ENCODE assay signal across 23 cellular contexts in the genomic region with DNA sequence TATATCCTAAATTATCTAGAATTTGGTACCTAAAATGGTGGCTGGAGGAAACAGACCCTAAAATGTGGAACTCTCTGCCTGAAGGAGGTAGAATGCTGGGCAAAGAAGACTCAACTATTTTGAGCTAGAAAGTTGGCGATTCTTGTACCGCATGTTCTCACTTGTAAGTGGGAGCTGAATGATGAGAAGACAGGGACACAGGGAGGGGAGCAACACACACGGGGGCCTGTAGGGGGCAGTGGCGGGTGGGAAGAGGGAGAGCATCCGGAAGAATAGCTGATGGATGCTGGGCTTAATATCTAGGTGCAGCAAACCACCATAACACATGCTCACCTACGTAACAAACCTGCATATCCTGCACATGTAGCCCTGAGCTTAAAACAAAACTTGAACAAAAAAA.
DNase-seq lines count a peak whose midpoint lies in the region; ATAC-seq and TF ChIP-seq lines count a peak whose summit lies in the region.
"Had no signal": no experiment of that assay in that cellular context is flagged by ENCODE, and none has a peak within 500 bp of the region (broad histone marks: within the 10 kb centered on the region; RNA-seq: fewer than 3 reads in every experiment).

No MANE protein-coding gene starts in this region.

- no peaks in the 10 kb centered on the region for H3K4me1 ChIP-seq in DOHH2 (ENCODE audit: control insufficient read depth, low read length)
- no peaks in the 10 kb centered on the region for H3K4me1 ChIP-seq in Panc1 (ENCODE audit: control insufficient read depth, insufficient read depth, low read length)
- H3K4me1 ChIP-seq in ascending aorta = no peaks in the 10 kb centered on the region
- H3K4me1 ChIP-seq: left ventricle myocardium inferior, spleen had no signal

- no peak for ATAC-seq in Panc1
- no peak for ATAC-seq in HG02870 (IDR thresholded peaks at IDR 0.05; ENCODE audit: unreplicated experiment)
- ATAC-seq: CD8-positive, alpha-beta T cell had no signal

- TF ChIP-seq CTCF in DOHH2 (IDR thresholded peaks at IDR 0.05; ENCODE audit: low read depth, low read length, poor library complexity, severe bottlenecking) (peak; percentile 57), HFFc6 (IDR thresholded peaks at IDR 0.05) (0 out of 2 replicates have a peak, but pooled peaks have one; percentile 8), Panc1 (IDR thresholded peaks at IDR 0.05) (peak; percentile 17), glutamatergic neuron (IDR thresholded peaks at IDR 0.05; ENCODE audit: partially characterized antibody, unreplicated experiment) (no peak), ascending aorta (IDR thresholded peaks at IDR 0.05) (no peak)

- H3K9me3 Mint-ChIP-seq in HFFc6 = peaks cover 50% of the 10 kb centered on the region
- H3K9me3 Mint-ChIP-seq in glutamatergic neuron (ENCODE audit: unreplicated experiment) = peaks cover 2% of the 10 kb centered on the region
- peaks cover 27% of the 10 kb centered on the region for H3K9me3 Mint-ChIP-seq in activated T-helper 1 cell treated with anti-CD3 and anti-CD28 coated beads, Interleukin-12 subunit alpha, Interleukin-12 subunit beta, Interleukin-2, Interleukin-4 antibody, amounts not matched to agents 30 ng/mL and 10 ng/mL and 1 ng/mL, durations not matched to agents 14 hours and 24 hours and 36 hours

- no peaks in the 10 kb centered on the region for H3K79me2 ChIP-seq in DOHH2 (ENCODE audit: control insufficient read depth, low read length)

- no peak for DNase-seq in HFFc6
- DNase-seq in Panc1 (ENCODE audit: low read depth, low spot score) = no peak
- DNase-seq in glutamatergic neuron = peak; percentile 26
- no peak for DNase-seq in activated T-helper 1 cell treated with anti-CD3 and anti-CD28 coated beads, Interleukin-12 subunit alpha, Interleukin-12 subunit beta, Interleukin-2, Interleukin-4 antibody, amounts not matched to agents 30 ng/mL and 10 ng/mL and 1 ng/mL, durations not matched to agents 14 hours and 24 hours and 36 hours (ENCODE audit: low spot score)
- no peak for DNase-seq in ascending aorta (ENCODE audit: low spot score in 2 of 2)
- no peak for DNase-seq in NCI-H1092 (lab: John Stamatoyannopoulos, UW)
- DNase-seq: activated CD4-positive, alpha-beta T cell treated with anti-CD3 and anti-CD28 coated beads, Interleukin-2, amount 50 U/mL, for 1 hour; activated CD8-positive, alpha-beta memory T cell treated with anti-CD3 and anti-CD28 coated beads, Interleukin-2, amount 50 U/mL, for 4 hours; activated gamma-delta T cell treated with Interleukin-2 at 50 U/mL for 16 hours; amniotic stem cell; caudate nucleus; CD8-positive, alpha-beta T cell; DMS79 treated with DMSO at 0.1 percent for 48 hours; effector CD4-positive, alpha-beta T cell; left ventricle myocardium inferior; MV-4-11; NCI-H2029 treated with DMSO at 0.1 percent for 48 hours; Right ventricle myocardium superior; spleen had no signal

- no peak overlapping the region for H3K4me3 ChIP-seq in DOHH2 (ENCODE audit: low read length)
- H3K4me3 ChIP-seq in Panc1 (ENCODE audit: low read depth in 2 of 2, low read length in 2 of 2) = no peak overlapping the region
- no peak overlapping the region for H3K4me3 ChIP-seq in ascending aorta
- H3K4me3 ChIP-seq: left ventricle myocardium inferior, spleen had no signal

- H3K27me3 Mint-ChIP-seq in HFFc6 (ENCODE audit: insufficient read depth) (no peaks in the 10 kb centered on the region; the same call in 1 of the 2 replicates), glutamatergic neuron (ENCODE audit: unreplicated experiment) (peaks cover 2% of the 10 kb centered on the region)
- no peaks in the 10 kb centered on the region for H3K27me3 Mint-ChIP-seq in activated T-helper 1 cell treated with anti-CD3 and anti-CD28 coated beads, Interleukin-12 subunit alpha, Interleukin-12 subunit beta, Interleukin-2, Interleukin-4 antibody, amounts not matched to agents 30 ng/mL and 10 ng/mL and 1 ng/mL, durations not matched to agents 14 hours and 24 hours and 36 hours (ENCODE audit: insufficient read depth)

- H3K36me3 Mint-ChIP-seq in HFFc6 (ENCODE audit: low read depth) (no peaks in the 10 kb centered on the region), glutamatergic neuron (ENCODE audit: unreplicated experiment) (peaks cover 9% of the 10 kb centered on the region)
- H3K36me3 Mint-ChIP-seq in activated T-helper 1 cell treated with anti-CD3 and anti-CD28 coated beads, Interleukin-12 subunit alpha, Interleukin-12 subunit beta, Interleukin-2, Interleukin-4 antibody, amounts not matched to agents 30 ng/mL and 10 ng/mL and 1 ng/mL, durations not matched to agents 14 hours and 24 hours and 36 hours (ENCODE audit: low read depth) = no peaks in the 10 kb centered on the region
- H3K36me3 Mint-ChIP-seq: CD8-positive, alpha-beta T cell had no signal

- no peaks in the 10 kb centered on the region for H4K20me1 ChIP-seq in DOHH2 (ENCODE audit: control insufficient read depth, insufficient read depth, low read depth, low read length)

- no peaks in the 10 kb centered on the region for H3K9me3 ChIP-seq in DOHH2 (ENCODE audit: control insufficient read depth, insufficient read depth, low read length)
- no peaks in the 10 kb centered on the region for H3K9me3 ChIP-seq in Panc1 (ENCODE audit: control insufficient read depth, insufficient read depth, low read depth, low read length)
- peaks cover 0 to 20% of the 10 kb centered on the region in 2 donors for H3K9me3 ChIP-seq in ascending aorta
- H3K9me3 ChIP-seq: neutrophil had no signal

- CTCF ChIA-PET in Panc1 (lab: Charles Lee) = interaction anchor here (0.6 kb wide), 1 partner anchor 432 kb away, joined by 4 read pairs; no protein-coding TSS in a partner anchor

- H3K4me1 Mint-ChIP-seq in HFFc6 (ENCODE audit: low read depth) = no peaks in the 10 kb centered on the region
- H3K4me1 Mint-ChIP-seq in glutamatergic neuron (ENCODE audit: low read depth, unreplicated experiment) = no peaks in the 10 kb centered on the region
- no peaks in the 10 kb centered on the region for H3K4me1 Mint-ChIP-seq in activated T-helper 1 cell treated with anti-CD3 and anti-CD28 coated beads, Interleukin-12 subunit alpha, Interleukin-12 subunit beta, Interleukin-2, Interleukin-4 antibody, amounts not matched to agents 30 ng/mL and 10 ng/mL and 1 ng/mL, durations not matched to agents 14 hours and 24 hours and 36 hours (ENCODE audit: low read depth)

- POLR2A ChIA-PET in Panc1 (lab: Charles Lee) = no interaction called here

- in situ Hi-C loops in Panc1 (cut with HindIII; ENCODE audit: low pct_unique_long_range_greater_than_20kb, low sequenced_read_pairs) = no loop called here

- no peak overlapping the region for H3K4me3 Mint-ChIP-seq in HFFc6
- H3K4me3 Mint-ChIP-seq in glutamatergic neuron (ENCODE audit: unreplicated experiment) = no peak overlapping the region
- no peak overlapping the region for H3K4me3 Mint-ChIP-seq in activated T-helper 1 cell treated with anti-CD3 and anti-CD28 coated beads, Interleukin-12 subunit alpha, Interleukin-12 subunit beta, Interleukin-2, Interleukin-4 antibody, amounts not matched to agents 30 ng/mL and 10 ng/mL and 1 ng/mL, durations not matched to agents 14 hours and 24 hours and 36 hours
- H3K4me3 Mint-ChIP-seq: CD8-positive, alpha-beta T cell; T-helper 1 cell treated with Interleukin-12 subunit alpha and Interleukin-12 subunit beta and Interleukin-4 antibody, amounts not matched to agents 30 μg/mL and 1 μg/mL, for 36 hours had no signal

- H3K27ac ChIP-seq in DOHH2 (ENCODE audit: low read depth, low read length) = no peak overlapping the region
- H3K27ac ChIP-seq in Panc1 (ENCODE audit: low read length) = no peak overlapping the region
- H3K27ac ChIP-seq in ascending aorta = no peak overlapping the region
- H3K27ac ChIP-seq: left ventricle myocardium inferior, neutrophil, spleen had no signal

- H3K4me2 ChIP-seq in DOHH2 (ENCODE audit: low read length) = no peak overlapping the region

- H3K36me3 ChIP-seq in DOHH2 (ENCODE audit: control insufficient read depth, low read length) (no peaks in the 10 kb centered on the region), Panc1 (ENCODE audit: control insufficient read depth, insufficient read depth, low read length) (no peaks in the 10 kb centered on the region), ascending aorta (no peaks in the 10 kb centered on the region)
- H3K36me3 ChIP-seq: left ventricle myocardium inferior, neutrophil, spleen had no signal

- no TSS peak for BruUV-seq in Panc1 (replicated peaks; lab: Mats Ljungman, UMichigan)

- intact Hi-C loops in Panc1 (cut with micrococcal nuclease; ENCODE audit: unreplicated experiment) (no loop called here), ascending aorta (cut with DNase I) (no loop called here)
- intact Hi-C loops in activated T-helper 1 cell treated with anti-CD3 and anti-CD28 coated beads, Interleukin-12 subunit alpha, Interleukin-12 subunit beta, Interleukin-2, Interleukin-4 antibody, amounts not matched to agents 30 ng/mL and 10 ng/mL and 1 ng/mL, durations not matched to agents 14 hours and 24 hours and 36 hours (cut with micrococcal nuclease) = no loop called here

- no peaks in the 10 kb centered on the region for H3K27me3 ChIP-seq in DOHH2 (ENCODE audit: control insufficient read depth, low read length)
- no peaks in the 10 kb centered on the region for H3K27me3 ChIP-seq in Panc1 (ENCODE audit: control insufficient read depth, insufficient read depth, low read length)
- no peaks in the 10 kb centered on the region for H3K27me3 ChIP-seq in ascending aorta
- H3K27me3 ChIP-seq: neutrophil, spleen had no signal

- no peaks in the 10 kb centered on the region for H3F3A ChIP-seq in DOHH2 (ENCODE audit: control insufficient read depth, insufficient read depth)

- no peaks in the 10 kb centered on the region for H3K9me2 ChIP-seq in DOHH2 (replicated peaks; ENCODE audit: control insufficient read depth, low read length)

- H3K27ac Mint-ChIP-seq in HFFc6 (no peak overlapping the region), glutamatergic neuron (ENCODE audit: unreplicated experiment) (no peak overlapping the region)
- no peak overlapping the region for H3K27ac Mint-ChIP-seq in activated T-helper 1 cell treated with anti-CD3 and anti-CD28 coated beads, Interleukin-12 subunit alpha, Interleukin-12 subunit beta, Interleukin-2, Interleukin-4 antibody, amounts not matched to agents 30 ng/mL and 10 ng/mL and 1 ng/mL, durations not matched to agents 14 hours and 24 hours and 36 hours
- H3K27ac Mint-ChIP-seq: CD8-positive, alpha-beta T cell; T-helper 1 cell treated with Interleukin-12 subunit alpha and Interleukin-12 subunit beta and Interleukin-4 antibody, amounts not matched to agents 30 μg/mL and 1 μg/mL, for 36 hours had no signal

Comparison
In these comparisons a context has a peak if more than half of its experiments do, and no peak if none do; other contexts are left out.
1. CTCF ChIP-seq: peak in DOHH2 (single experiment), HFFc6 (single experiment) and Panc1 (single experiment); none in glutamatergic neuron (single experiment) and ascending aorta (0 of 3).